8 cellular contexts compared by ENCODE assay signal in the genomic region with DNA sequence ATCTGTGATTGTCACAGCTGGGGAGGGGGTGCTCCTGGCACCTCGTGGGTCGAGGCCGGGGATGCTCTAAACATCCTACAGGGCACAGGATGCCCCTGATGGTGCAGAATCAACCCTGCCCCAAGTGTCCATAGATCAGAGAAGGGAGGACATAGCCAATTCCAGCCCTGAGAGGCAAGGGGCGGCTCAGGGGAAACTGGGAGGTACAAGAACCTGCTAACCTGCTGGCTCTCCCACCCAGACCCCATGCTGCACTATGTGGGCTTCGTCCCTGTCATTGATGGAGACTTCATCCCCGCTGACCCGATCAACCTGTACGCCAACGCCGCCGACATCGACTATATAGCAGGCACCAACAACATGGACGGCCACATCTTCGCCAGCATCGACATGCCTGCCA. TPM values are rescaled to one million over a fixed set of nuclear protein-coding genes. Genes with fewer than 3 reads are reported as not detected.
A peak's percentile ranks its signal among the peaks of the same experiment; 100 is the strongest.
DNase-seq lines count a peak whose midpoint lies in the region; ATAC-seq, FAIRE-seq and TF ChIP-seq lines count a peak whose summit lies in the region.
"Not testable (repeated sequence)": the region's sequence is repeated elsewhere in the genome, so short reads cannot be mapped to it uniquely, and the experiment has no call there.
"Had no signal": no experiment of that assay in that cellular context is flagged by ENCODE, and none has a peak within 500 bp of the region (broad histone marks: within the 10 kb centered on the region; RNA-seq: fewer than 3 reads in every experiment).

No MANE protein-coding gene starts in this region.

- H2BK20ac ChIP-seq in H1 (ENCODE audit: low read length) = not testable (repeated sequence)

- not testable (repeated sequence) for H3K9me3 ChIP-seq in A549; GM12878 (replicated peaks; ENCODE audit: control insufficient read depth, insufficient read depth, low read length); H1 (ENCODE audit: insufficient read depth in 2 of 2, low read depth in 1 of 2, low read length in 1 of 2)

- not testable (repeated sequence) for H2AK5ac ChIP-seq in H1 (ENCODE audit: low read depth, low read length)

- H3K36me3 ChIP-seq in GM12878 (ENCODE audit: control insufficient read depth in 2 of 2, insufficient read depth in 2 of 2, low read length in 1 of 2); bronchial epithelial cell (ENCODE audit: control insufficient read depth, insufficient read depth, low read length); H1 (ENCODE audit: control insufficient read depth in 2 of 4, insufficient read depth in 4 of 4, low read length in 3 of 4): not testable (repeated sequence)

- H4K20me1 ChIP-seq in GM12878 (ENCODE audit: control insufficient read depth, insufficient read depth); H1 (replicated peaks in 1 of 2; ENCODE audit: control insufficient read depth in 1 of 2, insufficient read depth in 2 of 2, low read length in 2 of 2): not testable (repeated sequence)

- H3K4ac ChIP-seq in H1 (replicated peaks; ENCODE audit: insufficient read length, low read depth, low read length) = not testable (repeated sequence)

- not testable (repeated sequence) for H3K56ac ChIP-seq in H1 (replicated peaks; ENCODE audit: insufficient read length, low read depth, low read length)

- not testable (repeated sequence) for H3K4me1 ChIP-seq in A549; GM12878 (ENCODE audit: control insufficient read depth, insufficient read depth, low read length); H1 (replicated peaks in 1 of 4; ENCODE audit: control insufficient read depth in 3 of 4, insufficient read depth in 4 of 4, low read length in 3 of 4)

- not testable (repeated sequence) for H3K27me3 ChIP-seq in GM12878 (replicated peaks in 1 of 2; ENCODE audit: control insufficient read depth in 2 of 2, insufficient read depth in 2 of 2, low read length in 1 of 2); bronchial epithelial cell (ENCODE audit: control insufficient read depth, insufficient read depth, low read length); H1 (replicated peaks in 1 of 4; ENCODE audit: control insufficient read depth in 3 of 4, extremely low read depth in 1 of 4, insufficient read depth in 3 of 4, low read length in 3 of 4)

- H3K4me3 ChIP-seq in A549; GM12878; bronchial epithelial cell (ENCODE audit: low read depth, low read length); H1 (ENCODE audit: extremely low read depth in 1 of 4, insufficient read depth in 2 of 4, low read depth in 3 of 4, low read length in 4 of 4): not testable (repeated sequence)

- not testable (repeated sequence) for H3K27ac ChIP-seq in A549; GM12878 (ENCODE audit: control insufficient read depth, insufficient read depth); H1 (ENCODE audit: low read depth, low read length)

- not testable (repeated sequence) for H3K23me2 ChIP-seq in H1 (ENCODE audit: low read depth, low read length)

- H3K23ac ChIP-seq in H1 (ENCODE audit: insufficient read length) = not testable (repeated sequence)

- not testable (repeated sequence) for H2BK15ac ChIP-seq in H1 (ENCODE audit: low read length)

- not testable (repeated sequence) for H3K9ac ChIP-seq in GM12878 (ENCODE audit: control insufficient read depth, insufficient read depth, low read length); H1 (replicated peaks in 1 of 4; ENCODE audit: extremely low read depth in 1 of 4, low read depth in 3 of 4, low read length in 3 of 4)

- TF ChIP-seq POLR2A in A549 (IDR thresholded peaks at IDR 0.05; ENCODE audit: low read length); GM12878 (IDR thresholded peaks at IDR 0.05; ENCODE audit: low read depth, low read length); H1 (IDR thresholded peaks at IDR 0.05; ENCODE audit: control extremely low read depth in 1 of 2, low read depth in 2 of 2, low read length in 2 of 2): not testable (repeated sequence)

- H4K8ac ChIP-seq in H1 (ENCODE audit: extremely low read depth, insufficient read depth, low read length) = not testable (repeated sequence)

- TF ChIP-seq EP300 in A549 (IDR thresholded peaks at IDR 0.05); GM12878 (IDR thresholded peaks at IDR 0.05; ENCODE audit: borderline replicate concordance in 1 of 2, control insufficient read depth in 1 of 2, low read depth in 2 of 2, low read length in 2 of 2); H1 (IDR thresholded peaks at IDR 0.05; ENCODE audit: borderline replicate concordance in 1 of 2, low read depth in 2 of 2, low read length in 2 of 2): not testable (repeated sequence)

- TF ChIP-seq RAD21 in A549 (conservative IDR thresholded peaks at IDR 0.05 in 1 of 2, IDR thresholded peaks at IDR 0.05 in 1 of 2); GM12878 (IDR thresholded peaks at IDR 0.05; ENCODE audit: insufficient read depth, low read depth, low read length); H1 (IDR thresholded peaks at IDR 0.05 in 1 of 2, conservative IDR thresholded peaks at IDR 0.05 in 1 of 2; ENCODE audit: low read depth in 2 of 2, low read length in 2 of 2): not testable (repeated sequence)

- not testable (repeated sequence) for H2AFZ ChIP-seq in GM12878 (ENCODE audit: control insufficient read depth, low read depth, low read length); H1 (ENCODE audit: low read length)

- not testable (repeated sequence) for ATAC-seq in A549, GM12878

- intact Hi-C loops in GM12878 (cut with micrococcal nuclease; ENCODE audit: unreplicated experiment) = not testable (repeated sequence)

- 80% methylated on average over 4 of the region's 15 CpGs for WGBS in A549 (ENCODE audit: missing lambda C conversion rate)
- WGBS in GM12878 (ENCODE audit: insufficient coverage, insufficient replicate concordance, low lambda C conversion rate, missing lambda C conversion rate) = 42% methylated on average over 2 of the region's 15 CpGs
- no CpG with 5 or more reads among the region's 15 CpGs for WGBS in H1 (ENCODE audit: extremely low coverage in 1 of 2, insufficient coverage in 1 of 2, insufficient read length in 1 of 2, insufficient replicate concordance in 2 of 2, low coverage in 1 of 2, low lambda C conversion rate in 2 of 2, missing lambda C conversion rate in 1 of 2), 2 experiments

- H2BK5ac ChIP-seq in H1 (ENCODE audit: low read depth, low read length) = not testable (repeated sequence)

- not testable (repeated sequence) for BruUV-seq in GM12878 (replicated peaks; lab: Mats Ljungman, UMichigan)

- FAIRE-seq in A549 (lab: Jason Lieb, UNC) (peak; percentile 28), GM12878 (lab: Jason Lieb, UNC) (peak; percentile 52), bronchial epithelial cell (lab: Jason Lieb, UNC) (peak; percentile 97), H1 (lab: Jason Lieb, UNC) (peak; percentile 36), urothelium cell line (lab: Jason Lieb, UNC) (peak; percentile 99)

- H3K79me1 ChIP-seq in H1 (ENCODE audit: low read depth, low read length) = not testable (repeated sequence)

- not testable (repeated sequence) for H3K14ac ChIP-seq in H1 (ENCODE audit: insufficient read length)

- not testable (repeated sequence) for H3K4me2 ChIP-seq in A549; GM12878 (ENCODE audit: control insufficient read depth, insufficient read depth); H1 (ENCODE audit: insufficient read depth in 1 of 2, low read depth in 2 of 2, low read length in 2 of 2)

- not testable (repeated sequence) for H3K79me2 ChIP-seq in GM12878 (ENCODE audit: control insufficient read depth, insufficient read depth, low read length); H1 (ENCODE audit: control insufficient read depth in 1 of 2, insufficient read depth in 2 of 2, low read length in 2 of 2)

- H4K5ac ChIP-seq in H1 (ENCODE audit: insufficient read length, low read depth, low read length) = not testable (repeated sequence)

- TF ChIP-seq CTCF in A549 (IDR thresholded peaks at IDR 0.05); GM12878 (IDR thresholded peaks at IDR 0.05 in 2 of 3, conservative IDR thresholded peaks at IDR 0.05 in 1 of 3; ENCODE audit: control insufficient read depth in 2 of 3, extremely low read depth in 1 of 3, insufficient read depth in 1 of 3, low read depth in 3 of 3, low read length in 3 of 3); bronchial epithelial cell (IDR thresholded peaks at IDR 0.05; ENCODE audit: insufficient read depth, low read length, severe bottlenecking); H1 (IDR thresholded peaks at IDR 0.05; ENCODE audit: control extremely low read depth in 1 of 3, insufficient read depth in 1 of 3, low read depth in 1 of 3, low read length in 3 of 3): not testable (repeated sequence)

- H3K18ac ChIP-seq in H1 (ENCODE audit: extremely low read depth, low read length) = not testable (repeated sequence)

- SMC1A ChIA-PET in GM12878 (lab: Charles Lee; ENCODE audit: uncharacterized antibody, unreplicated experiment) = not testable (repeated sequence)

- in situ Hi-C loops in GM12878 (cut with MboI) = not testable (repeated sequence)

- H2BK120ac ChIP-seq in H1 (replicated peaks; ENCODE audit: low read depth, low read length) = not testable (repeated sequence)

- H2BK12ac ChIP-seq in H1 (ENCODE audit: low read depth, low read length) = not testable (repeated sequence)

- RAD21 ChIA-PET in GM12878 (lab: Charles Lee; ENCODE audit: unreplicated experiment) = not testable (repeated sequence)

- POLR2A ChIA-PET in A549 (lab: Yijun Ruan, JAX); GM12878 (lab: Charles Lee); H1 (lab: Charles Lee; ENCODE audit: partially characterized antibody): not testable (repeated sequence)

- not testable (repeated sequence) for H4K91ac ChIP-seq in H1 (replicated peaks; ENCODE audit: insufficient read length, low read length)

- CTCF ChIA-PET in A549 (lab: Yijun Ruan, JAX) = interaction anchor here (1.0 to 1.6 kb wide), 3 partner anchors 34 to 80 kb away, joined by 3 to 4 read pairs (median 3); no protein-coding TSS in a partner anchor
- CTCF ChIA-PET in GM12878 (lab: Yijun Ruan, JAX) = not testable (repeated sequence)
- CTCF ChIA-PET in H1 (lab: Charles Lee; ENCODE audit: partially characterized antibody) = interaction anchor here (2.5 kb wide), 1 partner anchor 46 kb away, joined by 8 read pairs; no protein-coding TSS in a partner anchor

- DNase-seq in A549 (ENCODE audit: low read depth in 1 of 2, low spot score in 1 of 2); GM12878 (ENCODE audit: low read depth, low spot score); bronchial epithelial cell (ENCODE audit: low read depth); H1 (ENCODE audit: low read depth in 1 of 2, low spot score in 2 of 2); urothelium cell line (ENCODE audit: low spot score): not testable (repeated sequence)

RNA-seq across cellular contexts. Expression of gene CEL, which starts 6.7 kb away (rescaled TPM):
- polyA plus RNA-seq in A549 (2011; rRNA removed) = 0.23 and 0.28 TPM in 2 replicates
- polyA plus RNA-seq in A549 (2012; cell fraction: cytosol; rRNA removed) = 0.63 and 0.75 TPM in 2 replicates
- 5.7 TPM in 2 replicates for polyA plus RNA-seq in A549 (2012; cell fraction: nucleus; rRNA removed)
- 0.68 to 0.87 TPM (median 0.87 TPM) in 3 replicates for polyA plus RNA-seq in A549 (2017; fragmentation: RNase III; extraction: RNeasy Plus Mini Kit Qiagen cat#74134 plus additional on column Dnase treatment)
- 0.19 and 0.29 TPM in 2 replicates for polyA minus RNA-seq in A549 (2011; rRNA and poly(A)+ RNA removed)
- total RNA-seq in GM12878 (2013; cell fraction: nucleolus; rRNA removed) = 0.29 and 0.64 TPM in 2 replicates
- 0.23 and 0.27 TPM in 2 replicates for total RNA-seq in GM12878 (2014; rRNA removed)
- 0.36 and 0.41 TPM in 2 replicates for total RNA-seq in GM12878 (2014; rRNA removed; fragmentation: Illumina TruSeq; extraction: Trizol)
- 4.1 and 4.6 TPM in 2 replicates for total RNA-seq in GM12878 (2021)
- polyA plus RNA-seq in GM12878 (2011; ENCODE audit: low read depth) = 0.17 TPM
- polyA plus RNA-seq in GM12878 (2011; rRNA removed) = 0.04 and 0.15 TPM in 2 replicates
- polyA plus RNA-seq in GM12878 (2011; cell fraction: cytosol; rRNA removed) = 0.15 and 0.20 TPM in 2 replicates
- 1.3 and 2.2 TPM in 2 replicates for polyA plus RNA-seq in GM12878 (2011; cell fraction: nucleus; rRNA removed)
- polyA plus RNA-seq in GM12878 (2012) = 0.74 and 0.97 TPM in 2 replicates
- 0.25 and 0.51 TPM in 2 replicates for polyA plus RNA-seq in GM12878 (2014; fragmentation: Illumina TruSeq; extraction: Trizol)
- polyA plus RNA-seq in GM12878 (2014; fragmentation: Nextera tagmentation; extraction: Ambion mirVana) = not detected
- 0.80 and 1.2 TPM in 2 replicates for polyA plus RNA-seq in GM12878 (2014; rRNA removed)
- polyA plus RNA-seq in GM12878 (2016; fragmentation: Nextera tagmentation; extraction: Ambion mirVana) = under 1 TPM; 0.05 to 0.15 TPM
- 0.10 TPM in 1 of 2 replicates, not detected in the other for polyA minus RNA-seq in GM12878 (2011; rRNA and poly(A)+ RNA removed)
- 0.53 TPM in 1 of 2 replicates, not detected in the other for polyA minus RNA-seq in GM12878 (2011; cell fraction: cytosol; rRNA and poly(A)+ RNA removed)
- polyA minus RNA-seq in GM12878 (2011; cell fraction: nucleus; rRNA and poly(A)+ RNA removed) = 0.29 TPM in 1 of 2 replicates, not detected in the other
- 0.53 and 1.3 TPM in 2 replicates for total RNA-seq in bronchial epithelial cell
- 2.5 and 3.4 TPM in 2 replicates for total RNA-seq in H1 (2021; fragmentation: NEBNext Ultra II Directional; extraction: Animal tissue kit (Norgen Biotek cat#: 25700))
- 1.8 and 2.7 TPM in 2 replicates for polyA plus RNA-seq in H1 (2011; rRNA removed)
- polyA plus RNA-seq in H1 (2011; cell fraction: cytosol; rRNA removed) = 1.9 TPM
- 11.8 TPM for polyA plus RNA-seq in H1 (2011; cell fraction: nucleus; rRNA removed)
- polyA plus RNA-seq in H1 (2012, experiment 1 of 2) = 3.1 to 4.5 TPM (median 3.7 TPM) in 4 replicates
- polyA plus RNA-seq in H1 (2012, experiment 2 of 2) = 1.9 TPM
- 2.2 TPM for polyA plus RNA-seq in H1 (2013, experiment 1 of 2)
- 2.1 TPM for polyA plus RNA-seq in H1 (2013, experiment 2 of 2)
- polyA minus RNA-seq in H1 (2011; rRNA and poly(A)+ RNA removed) = 1.0 and 1.2 TPM in 2 replicates
- not detected for polyA minus RNA-seq in H1 (2011; cell fraction: cytosol; rRNA and poly(A)+ RNA removed)
- 1.3 TPM for polyA minus RNA-seq in H1 (2011; cell fraction: nucleus; rRNA and poly(A)+ RNA removed)
- polyA plus RNA-seq: CD14-positive monocyte; CD4-positive, CD25-positive, alpha-beta regulatory T cell; CD8-positive, alpha-beta memory T cell had no signal

RNA-seq across cellular contexts. Expression of gene GTF3C5, which starts 37.6 kb away (rescaled TPM):
- polyA plus RNA-seq in A549 (2011; rRNA removed) = 57.2 and 57.4 TPM in 2 replicates
- polyA plus RNA-seq in A549 (2012; cell fraction: cytosol; rRNA removed) = 68.0 and 70.7 TPM in 2 replicates
- polyA plus RNA-seq in A549 (2012; cell fraction: nucleus; rRNA removed) = 155 and 169 TPM in 2 replicates
- 77.9 to 83.9 TPM (median 80.3 TPM) in 3 replicates for polyA plus RNA-seq in A549 (2017; fragmentation: RNase III; extraction: RNeasy Plus Mini Kit Qiagen cat#74134 plus additional on column Dnase treatment)
- 76.4 and 82.9 TPM in 2 replicates for polyA minus RNA-seq in A549 (2011; rRNA and poly(A)+ RNA removed)
- 78.9 and 80.6 TPM in 2 replicates for total RNA-seq in GM12878 (2013; cell fraction: nucleolus; rRNA removed)
- total RNA-seq in GM12878 (2014; rRNA removed) = 72.8 and 73.3 TPM in 2 replicates
- 46.5 and 49.3 TPM in 2 replicates for total RNA-seq in GM12878 (2014; rRNA removed; fragmentation: Illumina TruSeq; extraction: Trizol)
- 59.3 and 68.2 TPM in 2 replicates for total RNA-seq in GM12878 (2021)
- 21.7 TPM for polyA plus RNA-seq in GM12878 (2011; ENCODE audit: low read depth)
- polyA plus RNA-seq in GM12878 (2011; rRNA removed) = 49.9 and 78.8 TPM in 2 replicates
- polyA plus RNA-seq in GM12878 (2011; cell fraction: cytosol; rRNA removed) = 80.4 and 105 TPM in 2 replicates
- polyA plus RNA-seq in GM12878 (2011; cell fraction: nucleus; rRNA removed) = 309 and 349 TPM in 2 replicates
- 46.1 and 46.3 TPM in 2 replicates for polyA plus RNA-seq in GM12878 (2012)
- polyA plus RNA-seq in GM12878 (2014; fragmentation: Illumina TruSeq; extraction: Trizol) = 33.8 and 52.0 TPM in 2 replicates
- polyA plus RNA-seq in GM12878 (2014; fragmentation: Nextera tagmentation; extraction: Ambion mirVana) = 1 to 10 TPM; 2.2 to 6.9 TPM
- 69.2 and 69.4 TPM in 2 replicates for polyA plus RNA-seq in GM12878 (2014; rRNA removed)
- polyA plus RNA-seq in GM12878 (2016; fragmentation: Nextera tagmentation; extraction: Ambion mirVana) = 10 to 100 TPM; 75.6 to 81.1 TPM
- 53.6 and 101 TPM in 2 replicates for polyA minus RNA-seq in GM12878 (2011; rRNA and poly(A)+ RNA removed)
- 26.2 and 33.7 TPM in 2 replicates for polyA minus RNA-seq in GM12878 (2011; cell fraction: cytosol; rRNA and poly(A)+ RNA removed)
- polyA minus RNA-seq in GM12878 (2011; cell fraction: nucleus; rRNA and poly(A)+ RNA removed) = 70.5 and 70.7 TPM in 2 replicates
- 29.7 and 31.4 TPM in 2 replicates for total RNA-seq in bronchial epithelial cell
- 87.1 and 89.4 TPM in 2 replicates for total RNA-seq in H1 (2021; fragmentation: NEBNext Ultra II Directional; extraction: Animal tissue kit (Norgen Biotek cat#: 25700))
- 78.7 and 104 TPM in 2 replicates for polyA plus RNA-seq in H1 (2011; rRNA removed)
- 96.0 TPM for polyA plus RNA-seq in H1 (2011; cell fraction: cytosol; rRNA removed)
- polyA plus RNA-seq in H1 (2011; cell fraction: nucleus; rRNA removed) = 171 TPM
- polyA plus RNA-seq in H1 (2012, experiment 1 of 2) = 72.1 to 92.5 TPM (median 89.8 TPM) in 4 replicates
- polyA plus RNA-seq in H1 (2012, experiment 2 of 2) = 73.5 TPM
- polyA plus RNA-seq in H1 (2013, experiment 1 of 2) = 50.2 TPM
- 50.0 TPM for polyA plus RNA-seq in H1 (2013, experiment 2 of 2)
- 70.6 and 79.9 TPM in 2 replicates for polyA minus RNA-seq in H1 (2011; rRNA and poly(A)+ RNA removed)
- 53.6 TPM for polyA minus RNA-seq in H1 (2011; cell fraction: cytosol; rRNA and poly(A)+ RNA removed)
- polyA minus RNA-seq in H1 (2011; cell fraction: nucleus; rRNA and poly(A)+ RNA removed) = 61.2 TPM

RNA-seq across cellular contexts. Expression of gene RALGDS, which starts 52.6 kb away (rescaled TPM):
- polyA plus RNA-seq in A549 (2011; rRNA removed) = 12.1 and 14.8 TPM in 2 replicates
- 20.1 and 25.2 TPM in 2 replicates for polyA plus RNA-seq in A549 (2012; cell fraction: cytosol; rRNA removed)
- polyA plus RNA-seq in A549 (2012; cell fraction: nucleus; rRNA removed) = 64.4 and 72.8 TPM in 2 replicates
- 8.6 to 10.2 TPM (median 8.9 TPM) in 3 replicates for polyA plus RNA-seq in A549 (2017; fragmentation: RNase III; extraction: RNeasy Plus Mini Kit Qiagen cat#74134 plus additional on column Dnase treatment)
- polyA minus RNA-seq in A549 (2011; rRNA and poly(A)+ RNA removed) = 6.9 and 8.3 TPM in 2 replicates
- total RNA-seq in GM12878 (2013; cell fraction: nucleolus; rRNA removed) = 87.1 and 89.7 TPM in 2 replicates
- 29.7 and 34.1 TPM in 2 replicates for total RNA-seq in GM12878 (2014; rRNA removed)
- 17.4 and 19.3 TPM in 2 replicates for total RNA-seq in GM12878 (2014; rRNA removed; fragmentation: Illumina TruSeq; extraction: Trizol)
- total RNA-seq in GM12878 (2021) = 30.1 and 33.3 TPM in 2 replicates
- 15.0 TPM for polyA plus RNA-seq in GM12878 (2011; ENCODE audit: low read depth)
- polyA plus RNA-seq in GM12878 (2011; rRNA removed) = 33.7 and 48.6 TPM in 2 replicates
- 56.3 and 59.0 TPM in 2 replicates for polyA plus RNA-seq in GM12878 (2011; cell fraction: cytosol; rRNA removed)
- 264 and 316 TPM in 2 replicates for polyA plus RNA-seq in GM12878 (2011; cell fraction: nucleus; rRNA removed)
- polyA plus RNA-seq in GM12878 (2012) = 22.6 and 37.4 TPM in 2 replicates
- polyA plus RNA-seq in GM12878 (2014; fragmentation: Illumina TruSeq; extraction: Trizol) = 8.4 and 23.1 TPM in 2 replicates
- polyA plus RNA-seq in GM12878 (2014; fragmentation: Nextera tagmentation; extraction: Ambion mirVana) = 1 to 10 TPM; 1.3 to 2.0 TPM
- polyA plus RNA-seq in GM12878 (2014; rRNA removed) = 43.7 and 49.3 TPM in 2 replicates
- 10 to 100 TPM in 1 of 2 experiments, 1 to 10 TPM in 1; 7.6 to 13.3 TPM for polyA plus RNA-seq in GM12878 (2016; fragmentation: Nextera tagmentation; extraction: Ambion mirVana)
- 22.2 and 36.1 TPM in 2 replicates for polyA minus RNA-seq in GM12878 (2011; rRNA and poly(A)+ RNA removed)
- 9.8 and 20.6 TPM in 2 replicates for polyA minus RNA-seq in GM12878 (2011; cell fraction: cytosol; rRNA and poly(A)+ RNA removed)
- polyA minus RNA-seq in GM12878 (2011; cell fraction: nucleus; rRNA and poly(A)+ RNA removed) = 38.2 and 39.3 TPM in 2 replicates
- 18.7 and 21.1 TPM in 2 replicates for total RNA-seq in bronchial epithelial cell
- 11.2 and 14.5 TPM in 2 replicates for total RNA-seq in H1 (2021; fragmentation: NEBNext Ultra II Directional; extraction: Animal tissue kit (Norgen Biotek cat#: 25700))
- 25.5 and 29.3 TPM in 2 replicates for polyA plus RNA-seq in H1 (2011; rRNA removed)
- 25.4 TPM for polyA plus RNA-seq in H1 (2011; cell fraction: cytosol; rRNA removed)
- polyA plus RNA-seq in H1 (2011; cell fraction: nucleus; rRNA removed) = 97.4 TPM
- polyA plus RNA-seq in H1 (2012, experiment 1 of 2) = 10.5 to 21.5 TPM (median 17.2 TPM) in 4 replicates
- 11.7 TPM for polyA plus RNA-seq in H1 (2012, experiment 2 of 2)
- 11.4 TPM for polyA plus RNA-seq in H1 (2013, experiment 1 of 2)
- polyA plus RNA-seq in H1 (2013, experiment 2 of 2) = 9.4 TPM
- 12.6 and 14.4 TPM in 2 replicates for polyA minus RNA-seq in H1 (2011; rRNA and poly(A)+ RNA removed)
- polyA minus RNA-seq in H1 (2011; cell fraction: cytosol; rRNA and poly(A)+ RNA removed) = 11.3 TPM
- 19.7 TPM for polyA minus RNA-seq in H1 (2011; cell fraction: nucleus; rRNA and poly(A)+ RNA removed)
